20 cellular contexts compared by ENCODE assay signal in the genomic region with DNA sequence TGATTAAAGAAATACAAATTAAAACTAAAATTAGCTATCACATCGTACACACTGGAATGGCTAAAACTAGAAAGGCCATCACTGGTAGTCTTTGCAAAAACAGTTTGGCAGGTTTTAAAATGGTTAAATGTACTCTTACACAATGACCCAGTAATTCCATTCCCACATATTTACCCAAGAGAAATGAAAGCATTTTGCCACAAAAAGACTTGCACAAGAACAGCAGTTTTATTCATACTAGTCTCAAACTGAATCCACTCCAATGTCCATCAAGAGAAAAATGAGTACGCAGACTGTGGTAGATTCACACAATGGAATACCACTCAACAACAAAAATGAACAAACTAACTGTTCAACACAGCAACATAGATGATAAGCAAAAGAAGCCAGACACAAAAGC. TPM values are rescaled to one million over a fixed set of nuclear protein-coding genes. Genes with fewer than 3 reads are reported as not detected.
DNase-seq lines count a peak whose midpoint lies in the region; ATAC-seq and TF ChIP-seq lines count a peak whose summit lies in the region.
"Had no signal": no experiment of that assay in that cellular context is flagged by ENCODE, and none has a peak within 500 bp of the region (broad histone marks: within the 10 kb centered on the region; RNA-seq: fewer than 3 reads in every experiment).

No MANE protein-coding gene starts in this region.

- peaks cover 9% of the 10 kb centered on the region for H3K9me3 ChIP-seq in left ventricle myocardium inferior (replicated peaks)
- H3K9me3 ChIP-seq: SJCRH30 had no signal

- ATAC-seq in Right ventricle myocardium superior (ENCODE audit: poor library complexity) (peak; percentile 53), HG02970 (IDR thresholded peaks at IDR 0.05; ENCODE audit: low FRiP score, unreplicated experiment) (no peak), HG03039 (IDR thresholded peaks at IDR 0.05; ENCODE audit: unreplicated experiment) (no peak), HG02588 (IDR thresholded peaks at IDR 0.05; ENCODE audit: unreplicated experiment) (no peak)
- ATAC-seq: A549; activated CD4-positive, CD25-positive, alpha-beta regulatory T cell treated with anti-CD3 and anti-CD28 coated beads, Interleukin-2, amount 50 U/mL, for 24 hours; GM23338; stimulated activated naive CD8-positive, alpha-beta T cell treated with anti-CD3 and anti-CD28 coated beads, Interleukin-15, Interleukin-2, amounts not matched to agents 100 U/mL and 50 U/mL, for 24 hours had no signal

- no peaks in the 10 kb centered on the region for H3K27me3 ChIP-seq in left ventricle myocardium inferior (ENCODE audit: low read depth)
- H3K27me3 ChIP-seq: neural progenitor cell, SJCRH30 had no signal

- in situ Hi-C loops in astrocyte of the spinal cord (cut with HindIII; ENCODE audit: low sequenced_read_pairs), result no loop called here

- TF ChIP-seq CTCF in left ventricle myocardium inferior (IDR thresholded peaks at IDR 0.05; ENCODE audit: borderline replicate concordance), result no peak
- no peak for TF ChIP-seq CTCF in astrocyte of the spinal cord (IDR thresholded peaks at IDR 0.05; ENCODE audit: low read depth, low read length)

- no peak for DNase-seq in Right ventricle myocardium superior
- DNase-seq in left ventricle myocardium inferior, result no peak
- peak; percentile 34 for DNase-seq in astrocyte of the spinal cord (ENCODE audit: low read depth, low spot score)
- peak; percentile 85 for DNase-seq in iris pigment epithelial cell (ENCODE audit: low read depth)
- DNase-seq in stromal cell of bone marrow (ENCODE audit: low read depth), result peak; percentile 77
- DNase-seq: central memory CD4-positive, alpha-beta T cell; effector memory CD4-positive, alpha-beta T cell; GDM1; hippocampal formation; NCI-H2029 treated with DMSO at 0.1 percent for 48 hours; NCI-H524 treated with DMSO at 0.1 percent for 48 hours; SJCRH30; stimulated activated naive CD8-positive, alpha-beta T cell treated with anti-CD3 and anti-CD28 coated beads, Interleukin-15, Interleukin-2, amounts not matched to agents 100 U/mL and 50 U/mL, for 24 hours had no signal

- H3K27ac ChIP-seq in left ventricle myocardium inferior (replicated peaks), result no peak overlapping the region
- H3K27ac ChIP-seq: A549, neural progenitor cell, SJCRH30 had no signal

- no peak overlapping the region for H3K4me3 ChIP-seq in left ventricle myocardium inferior
- no peak overlapping the region for H3K4me3 ChIP-seq in astrocyte of the spinal cord (ENCODE audit: low read depth, low read length)
- H3K4me3 ChIP-seq: A549, GM23338, neural progenitor cell, SJCRH30 had no signal

- peaks cover 32% of the 10 kb centered on the region for H3K36me3 ChIP-seq in left ventricle myocardium inferior
- H3K36me3 ChIP-seq: neural progenitor cell, SJCRH30 had no signal

- no peaks in the 10 kb centered on the region for H3K4me1 ChIP-seq in left ventricle myocardium inferior
- H3K4me1 ChIP-seq: A549, neural progenitor cell, SJCRH30 had no signal

- intact Hi-C loops in Right ventricle myocardium superior (cut with DNase I), result no loop called here
- intact Hi-C loops in left ventricle myocardium inferior (cut with micrococcal nuclease), result no loop called here

RNA-seq across cellular contexts. Expression of gene SP140L, which starts 29.1 kb away (rescaled TPM):
- total RNA-seq in Right ventricle myocardium superior (5.5 TPM), left ventricle myocardium inferior (4.3 TPM)

RNA-seq across cellular contexts. Expression of gene SP100, which starts 59.9 kb away (rescaled TPM):
- total RNA-seq in Right ventricle myocardium superior (50.9 TPM), left ventricle myocardium inferior (76.9 TPM)

Comparison
In these comparisons a context has a peak if more than half of its experiments do, and no peak if none do; other contexts are left out.
1. DNase-seq: peak in astrocyte of the spinal cord (single experiment), iris pigment epithelial cell (single experiment) and stromal cell of bone marrow (single experiment); none in Right ventricle myocardium superior (single experiment) and left ventricle myocardium inferior (single experiment).